14 cellular contexts compared by ENCODE assay signal in genomic region chr7:151024435-151025056, GRCh38. TPM values are rescaled to one million over a fixed set of nuclear protein-coding genes. Genes with fewer than 3 reads are reported as not detected.
DNase-seq lines count a peak whose midpoint lies in the region; ATAC-seq and TF ChIP-seq lines count a peak whose summit lies in the region.
"Had no signal": no experiment of that assay in that cellular context is flagged by ENCODE, and none has a peak within 500 bp of the region (broad histone marks: within the 10 kb centered on the region; RNA-seq: fewer than 3 reads in every experiment).

Gene ATG9B, minus strand, starts transcription at chr7:151024494. Its CDS starts 71 bp downstream, at chr7:151024423.

- H4K8ac ChIP-seq in mesenchymal stem cell (ENCODE audit: low read length): no peak within 1 kb of the TSS

- no peaks in the 10 kb centered on the region for H4K20me1 ChIP-seq in BLaER1

- no peaks in the 10 kb centered on the region for H3K9me3 Mint-ChIP-seq in activated naive CD8-positive, alpha-beta T cell treated with anti-CD3 and anti-CD28 coated beads for 36 hours

- H3K4me3 Mint-ChIP-seq in activated naive CD8-positive, alpha-beta T cell treated with anti-CD3 and anti-CD28 coated beads for 36 hours: no peak within 1 kb of the TSS

- no peak within 1 kb of the TSS for H3K18ac ChIP-seq in mesenchymal stem cell (ENCODE audit: low read depth in 1 of 2, low read length in 2 of 2)

- no peak within 1 kb of the TSS for H2BK15ac ChIP-seq in mesenchymal stem cell (ENCODE audit: low read depth, poor library complexity, severe bottlenecking)

- H3K23ac ChIP-seq in mesenchymal stem cell (ENCODE audit: low read length in 2 of 2): peak within 1 kb of the TSS in 1 of 2 experiments; percentile 24

- H3K9ac ChIP-seq in BLaER1 (peak within 1 kb of the TSS; percentile 13; the same call in 1 of the 2 replicates), mesenchymal stem cell (ENCODE audit: low read length) (no peak within 1 kb of the TSS)

- ATAC-seq in GM21723 (IDR thresholded peaks at IDR 0.05; ENCODE audit: unreplicated experiment): no peak
- ATAC-seq in HG03565 (IDR thresholded peaks at IDR 0.05; ENCODE audit: unreplicated experiment): no peak

- no peaks in the 10 kb centered on the region for H3K36me3 ChIP-seq in BLaER1
- no peaks in the 10 kb centered on the region for H3K36me3 ChIP-seq in mesenchymal stem cell (ENCODE audit: control insufficient read depth in 1 of 2, insufficient read depth in 2 of 2, low read depth in 1 of 2, low read length in 2 of 2)
- H3K36me3 ChIP-seq: right atrium auricular region had no signal

- peaks cover 5% of the 10 kb centered on the region for H3K36me3 Mint-ChIP-seq in activated naive CD8-positive, alpha-beta T cell treated with anti-CD3 and anti-CD28 coated beads for 36 hours

- H3K4me3 ChIP-seq in BLaER1: no peak within 1 kb of the TSS
- no peak within 1 kb of the TSS for H3K4me3 ChIP-seq in mesenchymal stem cell (ENCODE audit: insufficient read depth in 1 of 2, low read depth in 1 of 2, low read length in 2 of 2)
- H3K4me3 ChIP-seq: coronary artery, lung, right atrium auricular region had no signal

- H3K4me1 ChIP-seq in BLaER1: peaks cover 41% of the 10 kb centered on the region
- peaks cover 6% of the 10 kb centered on the region for H3K4me1 ChIP-seq in mesenchymal stem cell (ENCODE audit: control insufficient read depth, insufficient read depth, low read depth, low read length)

- H3K27me3 Mint-ChIP-seq in activated naive CD8-positive, alpha-beta T cell treated with anti-CD3 and anti-CD28 coated beads for 36 hours: peaks cover 7% of the 10 kb centered on the region

- WGBS in mesenchymal stem cell: 87% methylated on average over 3 of the region's 4 CpGs

- DNase-seq in Caki2 (ENCODE audit: low read depth) (peak; percentile 62), mesenchymal stem cell (no peak), GM20000 (ENCODE audit: low spot score) (no peak)
- no peak for DNase-seq in activated naive CD8-positive, alpha-beta T cell treated with anti-CD3 and anti-CD28 coated beads for 36 hours
- DNase-seq in activated CD8-positive, alpha-beta memory T cell treated with anti-CD3 and anti-CD28 coated beads for 24 hours: no peak
- DNase-seq: activated effector memory CD4-positive, alpha-beta T cell treated with anti-CD3 and anti-CD28 coated beads, Interleukin-2, amount 50 U/mL, for 16 hours; NCI-H2171 had no signal

- no peak within 1 kb of the TSS for H2BK5ac ChIP-seq in mesenchymal stem cell (ENCODE audit: low read depth, low read length, poor library complexity, severe bottlenecking)

- H3K4me2 ChIP-seq in BLaER1 (peak within 1 kb of the TSS; percentile 72), mesenchymal stem cell (ENCODE audit: low read length, poor library complexity, severe bottlenecking) (no peak within 1 kb of the TSS)

- H3K27me3 ChIP-seq in BLaER1 (peaks cover 5% of the 10 kb centered on the region), mesenchymal stem cell (ENCODE audit: control insufficient read depth in 1 of 2, insufficient read depth in 1 of 2, low read length in 2 of 2) (peaks cover 26 to 32% of the 10 kb centered on the region in 2 experiments)
- H3K27me3 ChIP-seq: right atrium auricular region had no signal

- H3K79me1 ChIP-seq in mesenchymal stem cell (replicated peaks; ENCODE audit: low read length, poor library complexity, severe bottlenecking): peaks cover 1% of the 10 kb centered on the region

- H2BK120ac ChIP-seq in mesenchymal stem cell (ENCODE audit: low read depth, low read length): no peak within 1 kb of the TSS

- no peak within 1 kb of the TSS for H2AFZ ChIP-seq in mesenchymal stem cell (ENCODE audit: low read depth, low read length)

- peak within 1 kb of the TSS; percentile 28 for H4K91ac ChIP-seq in mesenchymal stem cell (ENCODE audit: low read length)

- in situ Hi-C loops in Caki2 (cut with HindIII; ENCODE audit: low pct_unique_long_range_greater_than_20kb, low sequenced_read_pairs): no loop called here

- H3K4ac ChIP-seq in mesenchymal stem cell (ENCODE audit: low read depth in 1 of 2, low read length in 2 of 2): peak within 1 kb of the TSS; percentile 14 to 17

- no peak within 1 kb of the TSS for H3K27ac Mint-ChIP-seq in activated naive CD8-positive, alpha-beta T cell treated with anti-CD3 and anti-CD28 coated beads for 36 hours

- H2AK5ac ChIP-seq in mesenchymal stem cell (ENCODE audit: low read length, severe bottlenecking): no peak within 1 kb of the TSS

- peak within 1 kb of the TSS in 1 of 2 experiments; percentile 76 for H2BK12ac ChIP-seq in mesenchymal stem cell (ENCODE audit: low read length in 2 of 2)

- peak within 1 kb of the TSS in 1 of 2 experiments; percentile 56 for H3K14ac ChIP-seq in mesenchymal stem cell (ENCODE audit: low read length in 2 of 2)

- no peak for TF ChIP-seq CTCF in GM20000 (IDR thresholded peaks at IDR 0.05; ENCODE audit: extremely low read depth, missing control alignments)

- H3K9me3 ChIP-seq in BLaER1 (no peaks in the 10 kb centered on the region), mesenchymal stem cell (ENCODE audit: control insufficient read depth, low read length) (no peaks in the 10 kb centered on the region)
- H3K9me3 ChIP-seq: right atrium auricular region had no signal

- H3K4me1 Mint-ChIP-seq in activated naive CD8-positive, alpha-beta T cell treated with anti-CD3 and anti-CD28 coated beads for 36 hours: peaks cover 17% of the 10 kb centered on the region

- H3K27ac ChIP-seq in BLaER1: no peak within 1 kb of the TSS
- H3K27ac ChIP-seq in mesenchymal stem cell (ENCODE audit: low read length, poor library complexity, severe bottlenecking): no peak within 1 kb of the TSS
- H3K27ac ChIP-seq: coronary artery, right atrium auricular region had no signal

RNA-seq across cellular contexts. Expression of gene ATG9B, which starts in this region (rescaled TPM):
- 0.68 TPM in 1 of 2 replicates, not detected in the other for total RNA-seq in Caki2 (2014; rRNA removed; shearing (Covaris generic); ENCODE audit: low replicate concordance)
- 10 to 100 TPM; 12.3 TPM for total RNA-seq in activated naive CD8-positive, alpha-beta T cell treated with anti-CD3 and anti-CD28 coated beads for 36 hours
- 0.28 TPM for polyA plus RNA-seq in mesenchymal stem cell (2013, experiment 1 of 2)
- polyA plus RNA-seq in mesenchymal stem cell (2013, experiment 2 of 2): 0.71 TPM
- total RNA-seq: endothelial cell of umbilical vein, right atrium auricular region had no signal

Comparison
In these comparisons a context has a peak if more than half of its experiments do, and no peak if none do; other contexts are left out.
1. Peak in DNase-seq in Caki2; RNA of the gene not detected or under 1 TPM.